9 cellular contexts compared by ENCODE assay signal in the genomic region with DNA sequence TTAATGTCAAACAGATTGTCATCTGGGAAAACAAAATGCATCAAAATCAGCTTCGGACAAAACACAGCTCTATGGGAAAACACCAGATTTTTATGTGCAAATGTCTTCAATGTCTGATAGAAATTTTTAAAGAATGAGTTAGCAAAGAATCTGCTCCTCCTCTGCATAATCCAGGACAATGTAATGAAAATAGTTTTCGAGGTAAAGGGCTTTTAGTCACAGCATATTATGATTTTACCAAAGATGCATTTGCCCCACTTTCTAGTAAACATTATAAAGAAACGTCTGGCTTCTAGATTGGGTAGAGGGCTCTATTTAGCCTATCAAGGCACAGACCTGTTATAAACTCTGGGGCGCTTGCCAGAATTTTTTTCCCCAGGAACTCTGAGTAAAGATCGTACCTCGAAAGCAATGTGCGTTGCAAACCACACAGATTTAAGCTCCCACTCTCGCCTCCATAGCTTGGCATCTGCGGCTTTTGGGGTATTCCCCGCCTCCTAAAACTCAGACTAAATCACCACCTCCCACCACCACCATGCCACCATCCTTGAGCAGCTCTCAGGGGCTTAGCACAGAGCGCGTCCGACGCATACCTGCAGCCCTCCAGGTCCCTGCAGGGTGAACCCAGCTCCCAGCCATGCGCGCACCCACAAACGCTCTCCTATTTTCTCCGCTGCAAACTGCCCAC. TPM values are rescaled to one million over a fixed set of nuclear protein-coding genes. Genes with fewer than 3 reads are reported as not detected.
A peak's percentile ranks its signal among the peaks of the same experiment; 100 is the strongest.
DNase-seq lines count a peak whose midpoint lies in the region; ATAC-seq and TF ChIP-seq lines count a peak whose summit lies in the region.
"Had no signal": no experiment of that assay in that cellular context is flagged by ENCODE, and none has a peak within 500 bp of the region (broad histone marks: within the 10 kb centered on the region; RNA-seq: fewer than 3 reads in every experiment).

No MANE protein-coding gene starts in this region.

- H3K27ac ChIP-seq in Panc1 (ENCODE audit: low read length): no peak overlapping the region
- H3K27ac ChIP-seq: C4-2B had no signal

- ATAC-seq in Panc1 (peak; percentile 15; the same call in 1 of the 2 replicates), HG02763 (IDR thresholded peaks at IDR 0.05; ENCODE audit: unreplicated experiment) (no peak)

- no peaks in the 10 kb centered on the region for H3K4me1 ChIP-seq in Panc1 (ENCODE audit: control insufficient read depth, insufficient read depth, low read length)

- POLR2A ChIA-PET in Panc1 (lab: Charles Lee): interaction anchor here (0.6 kb wide), 2 partner anchors 13 to 154 kb away, joined by 3 to 7 read pairs; no protein-coding TSS in a partner anchor

- in situ Hi-C loops in Panc1 (cut with HindIII; ENCODE audit: low pct_unique_long_range_greater_than_20kb, low sequenced_read_pairs): no loop called here

- no peaks in the 10 kb centered on the region for H3K36me3 ChIP-seq in Panc1 (ENCODE audit: control insufficient read depth, insufficient read depth, low read length)

- H3K9me3 ChIP-seq in Panc1 (ENCODE audit: control insufficient read depth, insufficient read depth, low read depth, low read length): no peaks in the 10 kb centered on the region

- peaks cover 14% of the 10 kb centered on the region for H3K27me3 ChIP-seq in Panc1 (ENCODE audit: control insufficient read depth, insufficient read depth, low read length)

- TF ChIP-seq CTCF in Panc1 (IDR thresholded peaks at IDR 0.05): no peak

- BruUV-seq in Panc1 (replicated peaks; lab: Mats Ljungman, UMichigan): no TSS peak

- DNase-seq in NCI-H345 treated with DMSO at 0.1 percent for 48 hours (lab: John Stamatoyannopoulos, UW; ENCODE audit: unreplicated experiment) (peak; percentile 32), NCI-H345 (lab: John Stamatoyannopoulos, UW) (no peak), Panc1 (ENCODE audit: low read depth, low spot score) (no peak), amniotic epithelial cell (ENCODE audit: low read depth) (peak; percentile 17), iris pigment epithelial cell (ENCODE audit: low read depth) (peak; percentile 23), 8988T (no peak)
- DNase-seq in stimulated activated CD4-positive, alpha-beta T cell treated with anti-CD3 and anti-CD28 coated beads, Interleukin-1b, Interleukin-23, amount 100 ng/mL, for 48 hours: peak; percentile 41

- intact Hi-C loops in Panc1 (cut with micrococcal nuclease; ENCODE audit: unreplicated experiment): loop anchor here (10.0 kb wide), 1 partner anchor 133 kb away; no protein-coding TSS in a partner anchor

- H3K4me3 ChIP-seq in Panc1 (ENCODE audit: low read depth in 2 of 2, low read length in 2 of 2): peak overlapping the region; percentile 36 to 43; a peak in 2 of 4 replicates

- CTCF ChIA-PET in Panc1 (lab: Charles Lee): interaction anchor here (1.0 kb wide), 1 partner anchor 117 kb away, joined by 3 read pairs; no protein-coding TSS in a partner anchor

RNA-seq across cellular contexts. Expression of gene ACVR1C, which starts 0.9 kb away (rescaled TPM):
- not detected for total RNA-seq in Panc1 (2021; ENCODE audit: unreplicated experiment)
- not detected for polyA plus RNA-seq in Panc1 (2012; ENCODE audit: insufficient read length)

Comparison
In these comparisons a context has a peak if more than half of its experiments do, and no peak if none do; other contexts are left out.
1. DNase-seq: peak in NCI-H345 treated with DMSO at 0.1 percent for 48 hours (single experiment), amniotic epithelial cell (single experiment), iris pigment epithelial cell (single experiment) and stimulated activated CD4-positive, alpha-beta T cell treated with anti-CD3 and anti-CD28 coated beads, Interleukin-1b, Interleukin-23, amount 100 ng/mL, for 48 hours (single experiment); none in NCI-H345 (single experiment), Panc1 (single experiment) and 8988T (single experiment).